In genomic region chr2:49961346-49961745, GRCh38 we compare ENCODE assay signal across 20 cellular contexts.
"Had no signal": no experiment of that assay in that cellular context is flagged by ENCODE, and none has a peak within 500 bp of the region (broad histone marks: within the 10 kb centered on the region; RNA-seq: fewer than 3 reads in every experiment).

No MANE protein-coding gene starts in this region.

- DNase-seq: Karpas-422, KG1, MG63, NCI-H1092, NCI-H1105 treated with DMSO at 0.1 percent for 48 hours, NCI-H1436, NCI-H187 treated with DMSO at 0.1 percent for 48 hours, NCI-H2029 treated with DMSO at 0.1 percent for 48 hours, NCI-H2171 treated with DMSO at 0.1 percent for 48 hours, NCI-H345, NCI-H446 treated with DMSO at 0.1 percent for 48 hours, NCI-H510A treated with DMSO at 0.1 percent for 48 hours, NCI-H526, Right ventricle myocardium superior, RPMI8226, SIG-M5 had no signal

- H3K27ac ChIP-seq: HL-60, SJSA1 had no signal

- FAIRE-seq: HTR-8/SVneo, RCC 7860 had no signal

- H3K4me1 ChIP-seq: SJSA1 had no signal

- H3K4me3 ChIP-seq: MG63, SJSA1 had no signal

- H3K27me3 ChIP-seq: MG63, SJSA1 had no signal

- H3K36me3 ChIP-seq: MG63, SJSA1 had no signal

- H3K9me3 ChIP-seq: MG63, SJSA1 had no signal
